ENCODE assay signal across 8 cellular contexts in the genomic region with DNA sequence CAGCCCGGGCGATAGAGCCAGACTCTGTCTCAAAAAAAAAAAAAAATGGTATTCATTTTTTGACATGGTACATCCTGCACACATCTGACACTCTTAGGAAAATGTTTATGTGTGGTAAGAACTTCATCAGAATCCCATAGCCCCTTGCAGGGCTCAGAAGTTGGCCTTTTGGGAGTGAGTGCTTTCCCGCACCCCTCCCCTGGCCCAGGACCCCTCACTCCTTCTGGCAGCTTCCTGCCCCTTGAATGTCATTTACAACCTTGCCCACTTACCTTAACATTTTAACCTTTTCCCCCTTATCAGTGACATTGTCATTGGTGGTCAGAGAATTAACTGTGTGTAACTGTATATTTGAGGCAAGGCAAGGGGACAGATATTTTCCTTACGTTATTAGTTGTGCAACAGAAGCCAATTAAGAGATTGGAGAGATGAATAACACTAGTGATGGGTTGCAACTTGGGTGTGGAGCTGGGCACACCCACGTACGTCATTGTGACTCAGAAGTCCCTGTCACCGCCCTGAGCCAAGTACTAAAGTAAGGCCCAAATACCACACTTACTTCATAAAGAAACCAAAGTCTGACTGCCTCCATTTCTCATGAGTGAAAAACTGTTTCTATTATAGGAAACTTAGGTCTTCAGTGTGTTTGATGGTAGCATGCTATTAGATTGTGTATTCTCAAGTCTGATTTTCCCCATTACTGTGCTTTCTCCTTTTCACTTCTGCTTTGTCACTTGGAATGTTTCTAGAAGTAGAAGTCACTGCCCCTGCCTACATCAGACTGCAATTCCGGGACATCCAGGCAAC. TPM values are rescaled to one million over a fixed set of nuclear protein-coding genes. Genes with fewer than 3 reads are reported as not detected.
DNase-seq lines count a peak whose midpoint lies in the region; ATAC-seq and TF ChIP-seq lines count a peak whose summit lies in the region.

No MANE protein-coding gene starts in this region.

- DNase-seq in HS-5 (ENCODE audit: low read depth) (peak; percentile 88), choroid plexus epithelial cell (ENCODE audit: low read depth) (peak; percentile 70), natural killer cell (peak; percentile 63), HEK293T (ENCODE audit: extremely low spot score) (no peak)
- DNase-seq in activated CD4-positive, CD25-positive, alpha-beta regulatory T cell treated with anti-CD3 and anti-CD28 coated beads, Interleukin-2, amount 50 U/mL, for 72 hours = peak; percentile 63

- no peaks in the 10 kb centered on the region for H3K36me3 Mint-ChIP-seq in natural killer cell

- intact Hi-C loops in natural killer cell (cut with micrococcal nuclease) = loop anchor here (1.0 to 10.0 kb wide), 5 partner anchors 32 to 209 kb away; partner anchors contain the start of genes OGDH, PPIA, TMED4 and ZMIZ2

- H3K4me1 Mint-ChIP-seq in natural killer cell = peaks cover 71 to 72% of the 10 kb centered on the region in 2 donors

- H3K9ac ChIP-seq in BLaER1 = no peak overlapping the region

- H3K4me3 ChIP-seq in BLaER1 (no peak overlapping the region), choroid plexus epithelial cell (ENCODE audit: low read depth, low read length) (no peak overlapping the region)

- H3K27ac ChIP-seq in BLaER1 (peak overlapping the region; percentile 70), temporal lobe (ENCODE audit: low read depth, low read length) (peak overlapping the region; percentile 64)

- ATAC-seq in GM21381 (IDR thresholded peaks at IDR 0.05; ENCODE audit: unreplicated experiment) (peak; percentile 39), natural killer cell (peak; percentile 71 to 84 (median 73))

- TF ChIP-seq CTCF in choroid plexus epithelial cell (conservative IDR thresholded peaks at IDR 0.05; ENCODE audit: low read depth, low read length) (no peak), natural killer cell (IDR thresholded peaks at IDR 0.05) (no peak)

- H3K36me3 ChIP-seq in BLaER1 = peaks cover 22% of the 10 kb centered on the region

- no peaks in the 10 kb centered on the region for H3K9me3 ChIP-seq in BLaER1

- H3K27ac Mint-ChIP-seq in natural killer cell = peak overlapping the region; percentile 94 to 96

- no peaks in the 10 kb centered on the region for H4K20me1 ChIP-seq in BLaER1

- POLR2A ChIA-PET in HEK293T (lab: Yijun Ruan, JAX) = interaction anchor here (1.0 kb wide), 2 partner anchors 7 to 32 kb away, joined by 3 to 4 read pairs; partner anchors contain the start of gene OGDH

- H3K9me3 Mint-ChIP-seq in natural killer cell = no peaks in the 10 kb centered on the region

- H3K4me2 ChIP-seq in BLaER1 = peak overlapping the region; percentile 76; the same call in 1 of the 2 replicates

- no peaks in the 10 kb centered on the region for H3K27me3 Mint-ChIP-seq in natural killer cell (ENCODE audit: low read depth in 2 of 2)

- CTCF ChIA-PET in HEK293T (lab: Yijun Ruan, JAX) = no interaction called here

- H3K27me3 ChIP-seq in BLaER1 = no peaks in the 10 kb centered on the region

- H3K4me1 ChIP-seq in BLaER1 = peaks cover 20% of the 10 kb centered on the region

- H3K4me3 Mint-ChIP-seq in natural killer cell = peak overlapping the region; percentile 90

TF ChIP-seq in HEK293T, 16 proteins besides CTCF, POLR2A, EP300 and RAD21:
- TF ChIP-seq FOXK2 (IDR thresholded peaks at IDR 0.05) (no peak), FOXA1 (IDR thresholded peaks at IDR 0.05) (no peak), HDGF (IDR thresholded peaks at IDR 0.05; ENCODE audit: borderline replicate concordance) (no peak), NFRKB (IDR thresholded peaks at IDR 0.05) (no peak), ARNT (IDR thresholded peaks at IDR 0.05) (no peak), FOXM1 (IDR thresholded peaks at IDR 0.05; ENCODE audit: borderline replicate concordance) (no peak), L3MBTL2 (conservative IDR thresholded peaks at IDR 0.05) (no peak), ELF4 (IDR thresholded peaks at IDR 0.05) (no peak), SP1 (IDR thresholded peaks at IDR 0.05) (no peak), LEF1 (IDR thresholded peaks at IDR 0.05; ENCODE audit: borderline replicate concordance) (no peak)
- TF ChIP-seq, protein P1, sequence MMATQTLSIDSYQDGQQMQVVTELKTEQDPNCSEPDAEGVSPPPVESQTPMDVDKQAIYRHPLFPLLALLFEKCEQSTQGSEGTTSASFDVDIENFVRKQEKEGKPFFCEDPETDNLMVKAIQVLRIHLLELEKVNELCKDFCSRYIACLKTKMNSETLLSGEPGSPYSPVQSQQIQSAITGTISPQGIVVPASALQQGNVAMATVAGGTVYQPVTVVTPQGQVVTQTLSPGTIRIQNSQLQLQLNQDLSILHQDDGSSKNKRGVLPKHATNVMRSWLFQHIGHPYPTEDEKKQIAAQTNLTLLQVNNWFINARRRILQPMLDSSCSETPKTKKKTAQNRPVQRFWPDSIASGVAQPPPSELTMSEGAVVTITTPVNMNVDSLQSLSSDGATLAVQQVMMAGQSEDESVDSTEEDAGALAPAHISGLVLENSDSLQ (IDR thresholded peaks at IDR 0.05) = no peak

RNA-seq across cellular contexts. Expression of gene OGDH, which starts 31.6 kb away (rescaled TPM):
- 10 to 100 TPM; 69.2 to 86.7 (median 81.4) TPM for total RNA-seq in natural killer cell
- 32.2 TPM for total RNA-seq in temporal lobe

RNA-seq across cellular contexts. Expression of gene TMED4, which starts 56.0 kb away (rescaled TPM):
- total RNA-seq in natural killer cell (100 to 1,000 TPM in 1 of 3 donors, 10 to 100 TPM in 2; 93.1 to 101 (median 94.1) TPM), temporal lobe (46.0 TPM)
